Comparison of ENCODE assay signal across 26 cellular contexts in the genomic region with DNA sequence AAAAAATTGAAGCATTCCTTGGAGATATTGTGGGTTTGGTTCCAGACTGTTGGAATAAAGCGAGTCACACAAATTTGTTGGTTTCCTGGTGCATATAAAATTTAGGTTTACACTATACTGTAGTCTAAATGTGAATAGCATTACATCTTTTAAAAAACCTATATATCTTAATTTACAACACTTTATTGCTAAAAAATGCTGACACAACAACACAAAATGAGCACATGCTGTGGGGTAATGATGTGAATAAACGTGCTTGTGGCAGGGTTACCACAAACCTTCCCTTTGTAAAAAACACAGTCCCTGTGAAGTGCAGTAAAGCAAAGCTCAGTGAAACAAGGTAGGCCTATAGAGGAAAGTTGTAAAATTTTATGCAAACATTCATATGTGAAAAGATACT.
"Had no signal": no experiment of that assay in that cellular context is flagged by ENCODE, and none has a peak within 500 bp of the region (broad histone marks: within the 10 kb centered on the region; RNA-seq: fewer than 3 reads in every experiment).

No MANE protein-coding gene starts in this region.

- H3K27me3 Mint-ChIP-seq: activated B cell treated with CpG ODN at 0.5 μM for 24 hours; activated CD4-positive, alpha-beta memory T cell treated with anti-CD3 and anti-CD28 coated beads for 36 hours; activated CD4-positive, alpha-beta T cell treated with anti-CD3 and anti-CD28 coated beads, Interleukin-2, amount 10 ng/mL, durations not matched to agents 7 days and 5 days; activated naive CD4-positive, alpha-beta T cell treated with anti-CD3 and anti-CD28 coated beads, Interleukin-2, amount 50 U/mL, for 24 hours; T-cell had no signal

- FAIRE-seq: RCC 7860, TTC549 had no signal

- H3K4me3 Mint-ChIP-seq: activated B cell treated with CpG ODN at 0.5 μM for 24 hours; activated CD4-positive, alpha-beta memory T cell treated with anti-CD3 and anti-CD28 coated beads for 36 hours; activated CD4-positive, alpha-beta T cell treated with anti-CD3 and anti-CD28 coated beads, Interleukin-2, amount 10 ng/mL, durations not matched to agents 7 days and 5 days; activated naive CD4-positive, alpha-beta T cell treated with anti-CD3 and anti-CD28 coated beads, Interleukin-2, amount 50 U/mL, for 24 hours; activated T-helper 1 cell treated with anti-CD3 and anti-CD28 coated beads, Interleukin-12 subunit alpha, Interleukin-12 subunit beta, Interleukin-2, Interleukin-4 antibody, amounts not matched to agents 30 ng/mL and 10 ng/mL and 1 ng/mL, durations not matched to agents 14 hours and 24 hours and 36 hours; T-cell had no signal

- H3K9me3 ChIP-seq: breast epithelium had no signal

- H3K27ac ChIP-seq: breast epithelium had no signal

- H3K27ac Mint-ChIP-seq: activated B cell treated with CpG ODN at 0.5 μM for 24 hours; activated CD4-positive, alpha-beta memory T cell treated with anti-CD3 and anti-CD28 coated beads for 36 hours; activated CD4-positive, alpha-beta T cell treated with anti-CD3 and anti-CD28 coated beads, Interleukin-2, amount 10 ng/mL, durations not matched to agents 7 days and 5 days; activated T-helper 1 cell treated with anti-CD3 and anti-CD28 coated beads, Interleukin-12 subunit alpha, Interleukin-12 subunit beta, Interleukin-2, Interleukin-4 antibody, amounts not matched to agents 30 ng/mL and 10 ng/mL and 1 ng/mL, durations not matched to agents 14 hours and 24 hours and 36 hours; T-cell had no signal

- H3K4me3 ChIP-seq: breast epithelium had no signal

- DNase-seq: activated B cell treated with CpG ODN at 0.5 μM for 24 hours; activated CD4-positive, alpha-beta memory T cell treated with anti-CD3 and anti-CD28 coated beads for 36 hours; activated CD4-positive, alpha-beta T cell treated with anti-CD3 and anti-CD28 coated beads for 1 hour; activated CD4-positive, alpha-beta T cell treated with anti-CD3 and anti-CD28 coated beads, Interleukin-2, amount 10 ng/mL, durations not matched to agents 7 days and 5 days; activated CD8-positive, alpha-beta memory T cell treated with anti-CD3 and anti-CD28 coated beads, Interleukin-2, amount 50 U/mL, for 4 hours; activated effector memory CD4-positive, alpha-beta T cell treated with Interleukin-2 at 50 U/mL for 16 hours; activated naive CD4-positive, alpha-beta T cell; aorta; caudate nucleus; Karpas-422; NCI-H1105 treated with DMSO at 0.1 percent for 48 hours; NCI-H1436 treated with DMSO at 0.1 percent for 48 hours; NCI-H187; NCI-H2081; NCI-H510A treated with DMSO at 0.1 percent for 48 hours; NCI-H69; NK-92 treated with Interleukin-12 subunit alpha and Interleukin-12 subunit beta, amount 100 ng/mL, for 24 hours; OCI-M1; SHP77; T-cell; T1000 had no signal

- H3K27me3 ChIP-seq: breast epithelium had no signal

- ATAC-seq: T-cell had no signal

- H3K9me3 Mint-ChIP-seq: activated B cell treated with CpG ODN at 0.5 μM for 24 hours; activated CD4-positive, alpha-beta memory T cell treated with anti-CD3 and anti-CD28 coated beads for 36 hours; activated CD4-positive, alpha-beta T cell treated with anti-CD3 and anti-CD28 coated beads, Interleukin-2, amount 10 ng/mL, durations not matched to agents 7 days and 5 days; activated naive CD4-positive, alpha-beta T cell treated with anti-CD3 and anti-CD28 coated beads, Interleukin-2, amount 50 U/mL, for 24 hours; activated T-helper 1 cell treated with anti-CD3 and anti-CD28 coated beads, Interleukin-12 subunit alpha, Interleukin-12 subunit beta, Interleukin-2, Interleukin-4 antibody, amounts not matched to agents 30 ng/mL and 10 ng/mL and 1 ng/mL, durations not matched to agents 14 hours and 24 hours and 36 hours; T-cell had no signal

- H3K4me1 Mint-ChIP-seq: activated B cell treated with CpG ODN at 0.5 μM for 24 hours; activated naive CD4-positive, alpha-beta T cell treated with anti-CD3 and anti-CD28 coated beads, Interleukin-2, amount 50 U/mL, for 24 hours had no signal

- H3K4me1 ChIP-seq: breast epithelium had no signal
